Comparison of ENCODE assay signal across 1 cellular context in genomic region chr1:204319462-204319861, GRCh38.
A peak's percentile ranks its signal among the peaks of the same experiment; 100 is the strongest.
TF ChIP-seq lines count a peak whose summit lies in the region.

No MANE protein-coding gene starts in this region.

TF ChIP-seq in HCT116, 20 proteins besides CTCF, POLR2A, EP300 and RAD21 (continued from another document):
- TF ChIP-seq ATF3 (IDR thresholded peaks at IDR 0.05): no peak
- TF ChIP-seq EGR1 (IDR thresholded peaks at IDR 0.05; ENCODE audit: low read depth): peak; percentile 86
- peak; percentile 77 for TF ChIP-seq JUND (IDR thresholded peaks at IDR 0.05)
- peak; percentile 29; the same call in 1 of the 2 replicates for TF ChIP-seq POLR2AphosphoS5 (IDR thresholded peaks at IDR 0.05; ENCODE audit: low read depth, low read length)
- TF ChIP-seq ELF1 (IDR thresholded peaks at IDR 0.05; ENCODE audit: borderline replicate concordance, low read depth): no peak
- TF ChIP-seq ZBTB33 (IDR thresholded peaks at IDR 0.05; ENCODE audit: extremely low read depth, insufficient replicate concordance, low read length): no peak
